ENCODE assay signal across 1 cellular context in genomic region chr5:27472000-27472763, GRCh38.
TF ChIP-seq lines count a peak whose summit lies in the region.

No MANE protein-coding gene starts in this region.

TF ChIP-seq in HepG2, 621 proteins besides CTCF, POLR2A, EP300 and RAD21 (continued from another document and continues in another):
- peak; percentile 57; the same call in 1 of the 2 replicates for TF ChIP-seq IKZF5 (CRISPR knock-in tag; IDR thresholded peaks at IDR 0.05)
- TF ChIP-seq ZFX (CRISPR knock-in tag; IDR thresholded peaks at IDR 0.05; ENCODE audit: low read depth): peak; percentile 60
- TF ChIP-seq IRF2 (CRISPR knock-in tag; IDR thresholded peaks at IDR 0.05): 0 out of 2 replicates have a peak, but pooled peaks have one; percentile 21
- TF ChIP-seq ZNF234 (CRISPR knock-in tag; conservative IDR thresholded peaks at IDR 0.05): no peak
- no peak for TF ChIP-seq FOXA1 (IDR thresholded peaks at IDR 0.05)
- TF ChIP-seq FOXA1 (CRISPR knock-in tag; IDR thresholded peaks at IDR 0.05): peak; percentile 84
- peak; percentile 48 for TF ChIP-seq ZFY (CRISPR knock-in tag; IDR thresholded peaks at IDR 0.05)
- no peak for TF ChIP-seq GABPA (IDR thresholded peaks at IDR 0.05; ENCODE audit: low read depth, low read length)
- no peak; the same call in 1 of the 2 replicates for TF ChIP-seq GABPA (CRISPR knock-in tag; IDR thresholded peaks at IDR 0.05; ENCODE audit: low read depth)
- no peak for TF ChIP-seq PBX2 (CRISPR knock-in tag; IDR thresholded peaks at IDR 0.05)
- no peak for TF ChIP-seq TSC22D2 (CRISPR knock-in tag; IDR thresholded peaks at IDR 0.05; ENCODE audit: borderline replicate concordance)
- no peak for TF ChIP-seq AGO2 (optimal IDR thresholded peaks at IDR 0.05; ENCODE audit: low read depth, low read length)
- no peak for TF ChIP-seq GLMP (CRISPR knock-in tag; IDR thresholded peaks at IDR 0.05; ENCODE audit: borderline replicate concordance)
- no peak for TF ChIP-seq ZBTB46 (CRISPR knock-in tag; IDR thresholded peaks at IDR 0.05; ENCODE audit: borderline replicate concordance)
- no peak for TF ChIP-seq ZNF30 (CRISPR knock-in tag; IDR thresholded peaks at IDR 0.05)
- TF ChIP-seq PAXIP1 (CRISPR knock-in tag; conservative IDR thresholded peaks at IDR 0.05): peak; percentile 57
- TF ChIP-seq ZNF710 (CRISPR knock-in tag; IDR thresholded peaks at IDR 0.05; ENCODE audit: borderline replicate concordance): peak; percentile 47; the same call in 1 of the 2 replicates
- TF ChIP-seq ZBTB38 (CRISPR knock-in tag; IDR thresholded peaks at IDR 0.05): peak; percentile 59; the same call in 1 of the 2 replicates
- no peak for TF ChIP-seq TAF15 (IDR thresholded peaks at IDR 0.05; ENCODE audit: low read depth, low read length, poor library complexity, severe bottlenecking)
- peak; percentile 73 for TF ChIP-seq HNF1B (CRISPR knock-in tag; IDR thresholded peaks at IDR 0.05)
- 0 out of 2 replicates have a peak, but pooled peaks have one; percentile 28 for TF ChIP-seq PRDM10 (CRISPR knock-in tag; IDR thresholded peaks at IDR 0.05; ENCODE audit: low read depth)
- TF ChIP-seq CAMTA2 (CRISPR knock-in tag; IDR thresholded peaks at IDR 0.05; ENCODE audit: borderline replicate concordance): no peak
- no peak for TF ChIP-seq GZF1 (CRISPR knock-in tag; IDR thresholded peaks at IDR 0.05)
- TF ChIP-seq ARID3A (IDR thresholded peaks at IDR 0.05; ENCODE audit: low read depth, low read length): 0 out of 2 replicates have a peak, but pooled peaks have one; percentile 49
- TF ChIP-seq ZNF605 (CRISPR knock-in tag; IDR thresholded peaks at IDR 0.05): peak; percentile 59; the same call in 1 of the 2 replicates
- TF ChIP-seq ZKSCAN8 (CRISPR knock-in tag; IDR thresholded peaks at IDR 0.05; ENCODE audit: borderline replicate concordance): peak; percentile 36; the same call in 1 of the 2 replicates
- TF ChIP-seq RARA (CRISPR knock-in tag; IDR thresholded peaks at IDR 0.05): peak; percentile 69
- TF ChIP-seq CREM (IDR thresholded peaks at IDR 0.05): peak; percentile 14; the same call in 1 of the 2 replicates
- no peak for TF ChIP-seq CREM (CRISPR knock-in tag; IDR thresholded peaks at IDR 0.05)
- TF ChIP-seq MNT (IDR thresholded peaks at IDR 0.05): peak; percentile 22; the same call in 1 of the 2 replicates
- no peak for TF ChIP-seq CREB1 (IDR thresholded peaks at IDR 0.05)
- peak; percentile 45; the same call in 1 of the 2 replicates for TF ChIP-seq CREB1 (CRISPR knock-in tag; IDR thresholded peaks at IDR 0.05)
- TF ChIP-seq ZNF263 (CRISPR knock-in tag; IDR thresholded peaks at IDR 0.05): no peak
- TF ChIP-seq ZNF747 (CRISPR knock-in tag; IDR thresholded peaks at IDR 0.05; ENCODE audit: borderline replicate concordance): peak; percentile 50; the same call in 1 of the 2 replicates
- TF ChIP-seq HOXA3 (CRISPR knock-in tag; IDR thresholded peaks at IDR 0.05): peak; percentile 24; the same call in 1 of the 2 replicates
- TF ChIP-seq NAIF1 (CRISPR knock-in tag; IDR thresholded peaks at IDR 0.05; ENCODE audit: borderline replicate concordance): no peak
- TF ChIP-seq MTA3 (CRISPR knock-in tag; IDR thresholded peaks at IDR 0.05): no peak
- no peak for TF ChIP-seq ZBTB2 (CRISPR knock-in tag; IDR thresholded peaks at IDR 0.05; ENCODE audit: low read depth)
